ENCODE assay signal across 17 cellular contexts in the genomic region with DNA sequence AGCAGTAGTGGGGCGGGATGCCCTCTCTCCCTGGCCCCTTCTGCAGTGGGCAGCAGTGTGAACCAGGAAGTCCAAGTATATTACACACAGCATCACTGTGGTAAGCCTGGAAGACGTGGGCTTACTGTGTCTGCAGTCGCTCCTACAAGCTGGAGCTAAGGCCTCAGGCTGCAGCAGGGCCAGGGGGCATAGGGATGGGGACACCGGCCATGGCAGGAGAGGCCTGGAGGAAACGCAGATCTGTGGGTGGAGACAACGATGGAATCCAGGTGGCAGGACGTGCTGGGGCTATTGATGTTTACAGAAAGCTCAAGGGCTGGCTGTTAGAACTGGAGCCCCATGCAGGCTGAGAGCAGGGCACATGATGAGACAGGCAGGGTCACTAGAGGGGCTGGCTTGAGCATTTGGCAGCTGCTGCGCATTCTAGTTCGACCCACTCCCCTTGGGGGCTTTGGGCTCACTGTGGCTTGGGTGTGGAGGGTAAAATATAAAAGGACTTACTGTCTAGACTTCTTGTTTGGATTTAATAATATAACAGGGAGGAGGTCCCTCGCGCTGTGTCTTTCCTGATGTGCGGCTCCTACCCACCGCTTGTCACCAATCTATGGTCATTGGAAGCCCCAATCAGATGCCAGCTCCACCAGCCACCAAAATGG.
"Had no signal": no experiment of that assay in that cellular context is flagged by ENCODE, and none has a peak within 500 bp of the region (broad histone marks: within the 10 kb centered on the region; RNA-seq: fewer than 3 reads in every experiment).

No MANE protein-coding gene starts in this region.

- H3K4me3 Mint-ChIP-seq: activated naive CD8-positive, alpha-beta T cell treated with anti-CD3 and anti-CD28 coated beads for 36 hours; mesothelial cell of epicardium; natural killer cell treated with Interleukin-12 subunit alpha and Interleukin-12 subunit beta and Interleukin-15 and Interleukin-18, amount 100 ng/mL, for 72 hours had no signal

- H3K9me3 ChIP-seq: lower lobe of right lung, neutrophil had no signal

- FAIRE-seq: islet of Langerhans had no signal

- H3K27me3 Mint-ChIP-seq: activated naive CD8-positive, alpha-beta T cell treated with anti-CD3 and anti-CD28 coated beads for 36 hours had no signal

- H3K36me3 ChIP-seq: cardiac muscle cell, lower lobe of right lung, neutrophil, tibial nerve had no signal

- H3K4me1 ChIP-seq: lower lobe of right lung, tibial nerve had no signal

- H3K27ac Mint-ChIP-seq: activated naive CD8-positive, alpha-beta T cell treated with anti-CD3 and anti-CD28 coated beads for 36 hours; mesothelial cell of epicardium; natural killer cell treated with Interleukin-12 subunit alpha and Interleukin-12 subunit beta and Interleukin-15 and Interleukin-18, amount 100 ng/mL, for 72 hours had no signal

- H3K9me3 Mint-ChIP-seq: natural killer cell treated with Interleukin-12 subunit alpha and Interleukin-12 subunit beta and Interleukin-15 and Interleukin-18, amount 100 ng/mL, for 72 hours had no signal

- H3K27me3 ChIP-seq: cardiac muscle cell, neutrophil, tibial nerve had no signal

- DNase-seq: activated CD4-positive, alpha-beta T cell treated with anti-CD3 and anti-CD28 coated beads, Interleukin-2, amount 50 U/mL, for 48 hours; activated naive CD8-positive, alpha-beta T cell treated with anti-CD3 and anti-CD28 coated beads for 36 hours; amniotic stem cell; foreskin fibroblast; hippocampal formation; left colon; lower lobe of right lung; stimulated activated CD4-positive, alpha-beta T cell treated with anti-CD3 and anti-CD28 coated beads, Interleukin-12 subunit alpha, Interleukin-12 subunit beta, amount 100 ng/mL, for 4 hours; stimulated activated CD4-positive, alpha-beta T cell treated with anti-CD3 and anti-CD28 coated beads, Interleukin-1b, Interleukin-23, amount 100 ng/mL, for 48 hours; stimulated activated CD8-positive, alpha-beta memory T cell treated with anti-CD3 and anti-CD28 coated beads, Interleukin-4, amount 100 ng/mL, for 48 hours; stimulated activated naive CD4-positive, alpha-beta T cell had no signal

- ATAC-seq: left colon; lower lobe of right lung; natural killer cell treated with Interleukin-12 subunit alpha and Interleukin-12 subunit beta and Interleukin-15 and Interleukin-18, amount 100 ng/mL, for 72 hours had no signal

- H3K4me1 Mint-ChIP-seq: activated naive CD8-positive, alpha-beta T cell treated with anti-CD3 and anti-CD28 coated beads for 36 hours; mesothelial cell of epicardium had no signal

- H3K27ac ChIP-seq: cardiac muscle cell, lower lobe of right lung, neutrophil, tibial nerve had no signal

- H3K36me3 Mint-ChIP-seq: activated naive CD8-positive, alpha-beta T cell treated with anti-CD3 and anti-CD28 coated beads for 36 hours; mesothelial cell of epicardium; natural killer cell treated with Interleukin-12 subunit alpha and Interleukin-12 subunit beta and Interleukin-15 and Interleukin-18, amount 100 ng/mL, for 72 hours had no signal

- H3K4me3 ChIP-seq: cardiac muscle cell, lower lobe of right lung, tibial nerve had no signal
